Comparison of ENCODE assay signal across 7 cellular contexts in the genomic region with DNA sequence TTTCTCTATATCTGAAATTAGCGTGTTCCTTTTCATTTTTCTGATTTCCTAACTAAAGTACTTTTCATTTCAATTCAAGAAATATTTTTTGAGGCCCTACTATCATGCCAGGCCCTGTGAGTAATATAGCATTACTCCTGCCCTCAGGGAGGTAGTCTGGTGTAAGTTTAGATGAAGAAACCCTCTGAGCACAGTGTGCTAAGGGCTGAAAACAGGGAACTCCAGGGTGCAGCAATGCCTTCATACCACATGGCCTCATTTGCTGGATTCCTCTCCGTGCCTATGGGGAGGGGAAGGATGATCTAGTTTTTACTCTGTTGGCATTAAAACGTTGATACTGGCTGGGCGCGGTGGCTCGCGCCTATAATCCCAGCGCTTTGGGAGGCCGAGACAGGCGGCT. TPM values are rescaled to one million over a fixed set of nuclear protein-coding genes. Genes with fewer than 3 reads are reported as not detected.
"Had no signal": no experiment of that assay in that cellular context is flagged by ENCODE, and none has a peak within 500 bp of the region (broad histone marks: within the 10 kb centered on the region; RNA-seq: fewer than 3 reads in every experiment).

No MANE protein-coding gene starts in this region.

- H3K27ac Mint-ChIP-seq: GM23338, H9 had no signal

- H3K4me2 ChIP-seq: GM23338 had no signal

- DNase-seq: H9, HCEC 1CT had no signal

- H3K4me3 ChIP-seq: GM23338 had no signal

- H2AFZ ChIP-seq: GM23338 had no signal

- H3K9me3 Mint-ChIP-seq: GM23338, H9, IgD-negative memory B cell had no signal

- ATAC-seq: GM23338, HepG2 had no signal

- H3K27me3 Mint-ChIP-seq: IgD-negative memory B cell had no signal

- H3K4me3 Mint-ChIP-seq: GM23338, H9, IgD-negative memory B cell had no signal

- H3K4me1 Mint-ChIP-seq: GM23338 had no signal

RNA-seq across cellular contexts. Expression of gene CCL17, which starts 47.5 kb away (rescaled TPM):
- total RNA-seq: GM23338, H1, H9, HepG2, HT1080 had no signal
- polyA plus RNA-seq: GM23338, H1, HepG2, IgD-negative memory B cell had no signal
